In the genomic region with DNA sequence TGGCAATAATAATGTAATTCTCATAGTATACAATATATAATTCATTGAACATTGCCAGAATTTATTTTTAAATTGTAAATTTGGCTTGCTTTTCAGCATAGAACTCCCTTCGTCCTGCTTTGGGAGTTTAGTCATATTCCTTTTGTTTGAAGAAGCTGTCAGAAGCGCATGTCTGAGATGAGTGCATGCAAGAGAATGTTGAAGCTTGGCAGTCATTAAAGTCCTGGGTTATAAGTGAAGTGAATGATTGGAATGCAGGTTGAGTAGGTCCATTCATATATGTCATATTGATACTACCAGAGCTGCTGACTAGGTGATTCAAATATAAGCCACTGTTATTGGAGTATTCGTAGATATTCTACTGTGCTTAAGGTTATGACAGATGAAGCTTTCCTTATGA, we compare ENCODE assay signal across 17 cellular contexts.
DNase-seq lines count a peak whose midpoint lies in the region; TF ChIP-seq lines count a peak whose summit lies in the region.
"Had no signal": no experiment of that assay in that cellular context is flagged by ENCODE, and none has a peak within 500 bp of the region (broad histone marks: within the 10 kb centered on the region; RNA-seq: fewer than 3 reads in every experiment).

No MANE protein-coding gene starts in this region.

- TF ChIP-seq CTCF in astrocyte of the spinal cord (IDR thresholded peaks at IDR 0.05; ENCODE audit: low read depth, low read length) (no peak), fibroblast of the aortic adventitia (IDR thresholded peaks at IDR 0.05; ENCODE audit: insufficient read depth, low read length) (no peak)

- in situ Hi-C loops in astrocyte of the spinal cord (cut with HindIII; ENCODE audit: low sequenced_read_pairs), result no loop called here

- H3K4me3 ChIP-seq in astrocyte of the spinal cord (ENCODE audit: low read depth, low read length) (no peak overlapping the region), fibroblast of the aortic adventitia (ENCODE audit: low read depth, low read length) (no peak overlapping the region), skeletal muscle cell (ENCODE audit: low read depth, low read length) (no peak overlapping the region)
- H3K4me3 ChIP-seq: K562 had no signal

- DNase-seq in HS-5 (ENCODE audit: low read depth), result peak; percentile 51
- peak; percentile 43 for DNase-seq in astrocyte of the spinal cord (ENCODE audit: low read depth, low spot score)
- peak; percentile 14 for DNase-seq in fibroblast of the aortic adventitia (ENCODE audit: low read depth)
- peak; percentile 32 for DNase-seq in skeletal muscle cell (ENCODE audit: low read depth)
- no peak for DNase-seq in central memory CD4-positive, alpha-beta T cell
- DNase-seq in Ammon's horn (ENCODE audit: low spot score), result no peak
- no peak for DNase-seq in nucleus accumbens (lab: John Stamatoyannopoulos, UW)
- DNase-seq: Caco-2; CD4-positive, alpha-beta T cell; DMS153; NCI-H1105 treated with DMSO at 0.1 percent for 48 hours; NCI-H1694; NCI-H2081 treated with DMSO at 0.1 percent for 48 hours; NCI-H748 treated with DMSO at 0.1 percent for 48 hours; NK-92 treated with Interleukin-12 subunit alpha and Interleukin-12 subunit beta, amount 100 ng/mL, for 24 hours; SHP77 had no signal

Comparison
In these comparisons a context has a peak if more than half of its experiments do, and no peak if none do; other contexts are left out.
1. DNase-seq: peak in HS-5 (single experiment), astrocyte of the spinal cord (single experiment), fibroblast of the aortic adventitia (single experiment) and skeletal muscle cell (single experiment); none in central memory CD4-positive, alpha-beta T cell (single experiment), Ammon's horn (single experiment) and nucleus accumbens (0 of 56).